In genomic region chr1:24695202-24695974, GRCh38 we compare ENCODE assay signal across 1 cellular context.
TF ChIP-seq lines count a peak whose summit lies in the region.

No MANE protein-coding gene starts in this region.

TF ChIP-seq in K562, 482 proteins besides CTCF, POLR2A, EP300 and RAD21 (continued from another document):
- peak; percentile 87 for TF ChIP-seq ZBTB40 (IDR thresholded peaks at IDR 0.05)
- no peak for TF ChIP-seq ZBTB40 (CRISPR knock-in tag; IDR thresholded peaks at IDR 0.05)
- no peak for TF ChIP-seq BRF1 (IDR thresholded peaks at IDR 0.05; ENCODE audit: borderline replicate concordance, extremely low read depth, insufficient read length)
- no peak for TF ChIP-seq PURB (CRISPR knock-in tag; IDR thresholded peaks at IDR 0.05; ENCODE audit: low read depth)
- TF ChIP-seq ZNF217 (CRISPR knock-in tag; IDR thresholded peaks at IDR 0.05), result no peak
- TF ChIP-seq HES1 (IDR thresholded peaks at IDR 0.05; ENCODE audit: low read depth), result no peak
- peak; percentile 76 for TF ChIP-seq TFAP4 (CRISPR knock-in tag; IDR thresholded peaks at IDR 0.05; ENCODE audit: borderline replicate concordance)
- TF ChIP-seq MBD2 (IDR thresholded peaks at IDR 0.05; ENCODE audit: borderline replicate concordance, low read depth), result no peak
- no peak for TF ChIP-seq PYGO2 (tag; IDR thresholded peaks at IDR 0.05)
